In the genomic region with DNA sequence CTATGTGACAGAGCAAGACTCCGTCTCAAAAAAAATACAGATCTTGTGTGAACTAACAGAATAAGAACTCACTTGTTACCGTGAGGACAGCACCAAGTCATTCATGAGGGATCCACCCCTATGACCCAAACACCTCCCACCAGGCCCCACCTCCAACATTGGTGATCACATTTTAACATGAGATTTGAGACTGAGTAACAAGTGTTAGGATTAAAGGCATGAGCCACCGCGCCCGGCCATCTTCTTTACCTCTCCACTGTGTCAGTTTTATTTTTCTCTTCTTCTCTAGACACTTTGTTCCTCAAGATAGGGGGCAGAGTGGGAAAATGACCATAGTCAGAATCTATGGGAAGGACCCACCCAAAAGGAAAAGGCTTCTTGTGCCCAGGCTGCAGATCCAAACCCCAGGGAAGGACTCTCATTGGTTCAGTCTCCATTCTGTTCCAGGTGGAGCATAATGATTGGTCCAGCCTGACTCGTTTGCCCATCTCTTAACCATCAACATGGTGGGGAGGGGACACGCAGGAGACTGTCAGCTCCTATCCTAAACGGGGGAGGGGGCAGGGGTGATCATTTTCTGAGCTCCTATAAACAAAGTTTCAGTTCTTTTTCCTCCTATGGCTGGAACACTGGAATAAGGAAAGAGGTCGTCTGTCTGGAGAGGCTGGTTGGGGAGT, we compare ENCODE assay signal across 8 cellular contexts. TPM values are rescaled to one million over a fixed set of nuclear protein-coding genes. Genes with fewer than 3 reads are reported as not detected.
DNase-seq lines count a peak whose midpoint lies in the region; ATAC-seq, FAIRE-seq and TF ChIP-seq lines count a peak whose summit lies in the region.

No MANE protein-coding gene starts in this region.

- TF ChIP-seq CTCF in OCI-LY1 (IDR thresholded peaks at IDR 0.05; ENCODE audit: low read length) (no peak), H1 (IDR thresholded peaks at IDR 0.05; ENCODE audit: control extremely low read depth in 1 of 3, insufficient read depth in 1 of 3, low read depth in 1 of 3, low read length in 3 of 3) (no peak), neural crest cell (conservative IDR thresholded peaks at IDR 0.05) (no peak)

- peak overlapping the region; percentile 80 to 90 for H3K4me3 ChIP-seq in CD4-positive, alpha-beta memory T cell (ENCODE audit: low read length in 2 of 2)
- H3K4me3 ChIP-seq in OCI-LY1 (ENCODE audit: low read depth, low read length, poor library complexity, severe bottlenecking) (peak overlapping the region; percentile 98), H1 (ENCODE audit: extremely low read depth in 1 of 4, insufficient read depth in 2 of 4, low read depth in 3 of 4, low read length in 4 of 4) (peak overlapping the region; percentile 78 to 100 (median 91); a peak in 6 of 8 replicates)

- no peaks in the 10 kb centered on the region for H3K27me3 ChIP-seq in CD4-positive, alpha-beta memory T cell (ENCODE audit: insufficient read depth, low read length)
- no peaks in the 10 kb centered on the region; the same call in 1 of the 2 replicates for H3K27me3 ChIP-seq in OCI-LY1 (ENCODE audit: insufficient read depth, low read length)
- no peaks in the 10 kb centered on the region for H3K27me3 ChIP-seq in H1 (replicated peaks in 1 of 4; ENCODE audit: control insufficient read depth in 3 of 4, extremely low read depth in 1 of 4, insufficient read depth in 3 of 4, low read length in 3 of 4)

- H3K18ac ChIP-seq in H1 (ENCODE audit: extremely low read depth, low read length): peak overlapping the region; percentile 48; the same call in 1 of the 2 replicates

- H3K4ac ChIP-seq in H1 (replicated peaks; ENCODE audit: insufficient read length, low read depth, low read length): no peak overlapping the region

- H2AK5ac ChIP-seq in H1 (ENCODE audit: low read depth, low read length): no peak overlapping the region

- peak overlapping the region; percentile 98 to 99 (median 99) for H3K4me3 Mint-ChIP-seq in CD4-positive, alpha-beta memory T cell
- H3K4me3 Mint-ChIP-seq in neural crest cell: peak overlapping the region; percentile 100

- no peak for DNase-seq in CD4-positive, alpha-beta memory T cell
- no peak for DNase-seq in H1 (ENCODE audit: low read depth in 1 of 2, low spot score in 2 of 2)
- no peak for DNase-seq in neural crest cell (ENCODE audit: low read depth, low spot score)
- no peak for DNase-seq in NOMO-1 treated with DMSO at 0.1 percent for 48 hours (lab: John Stamatoyannopoulos, UW; ENCODE audit: unreplicated experiment)
- DNase-seq in NCI-H2196 treated with DMSO at 0.1 percent for 48 hours (lab: John Stamatoyannopoulos, UW; ENCODE audit: unreplicated experiment): no peak
- DNase-seq in NCI-H1417 (lab: John Stamatoyannopoulos, UW): no peak

- peak overlapping the region; percentile 100 for H3K27ac Mint-ChIP-seq in CD4-positive, alpha-beta memory T cell
- H3K27ac Mint-ChIP-seq in neural crest cell (ENCODE audit: unreplicated experiment): peak overlapping the region; percentile 100

- WGBS in H1 (ENCODE audit: extremely low coverage in 1 of 2, insufficient coverage in 1 of 2, insufficient read length in 1 of 2, insufficient replicate concordance in 2 of 2, low coverage in 1 of 2, low lambda C conversion rate in 2 of 2, missing lambda C conversion rate in 1 of 2), 2 experiments: 69% methylated on average over 9 of the region's 9 CpGs; no CpG with 5 or more reads in 1 of the 2 experiments

- H4K20me1 ChIP-seq in OCI-LY1 (ENCODE audit: insufficient read depth, low read length) (no peaks in the 10 kb centered on the region), H1 (replicated peaks in 1 of 2; ENCODE audit: control insufficient read depth in 1 of 2, insufficient read depth in 2 of 2, low read length in 2 of 2) (peaks cover 18 to 21% of the 10 kb centered on the region in 2 experiments)

- H3K79me2 ChIP-seq in OCI-LY1 (ENCODE audit: insufficient read depth, low read length) (peaks cover 21% of the 10 kb centered on the region), H1 (ENCODE audit: control insufficient read depth in 1 of 2, insufficient read depth in 2 of 2, low read length in 2 of 2) (peaks cover 15 to 33% of the 10 kb centered on the region in 2 experiments)

- no peaks in the 10 kb centered on the region for H3K36me3 ChIP-seq in CD4-positive, alpha-beta memory T cell (ENCODE audit: insufficient read depth, low read length)
- H3K36me3 ChIP-seq in OCI-LY1 (ENCODE audit: insufficient read depth, low read length) (no peaks in the 10 kb centered on the region; the same call in none of the 2 replicates), H1 (ENCODE audit: control insufficient read depth in 2 of 4, insufficient read depth in 4 of 4, low read length in 3 of 4) (no peaks in the 10 kb centered on the region)

- H3K9me3 Mint-ChIP-seq in CD4-positive, alpha-beta memory T cell: peaks cover 0 to 11% (median 8%) of the 10 kb centered on the region in 8 donors
- H3K9me3 Mint-ChIP-seq in neural crest cell: peaks cover 9% of the 10 kb centered on the region

- H3K79me1 ChIP-seq in H1 (ENCODE audit: low read depth, low read length): peaks cover 16% of the 10 kb centered on the region

- 0 out of 2 replicates have a peak overlapping the region, but pooled peaks have one; percentile 100 for H2BK12ac ChIP-seq in H1 (ENCODE audit: low read depth, low read length)

- TF ChIP-seq EP300 in H1 (IDR thresholded peaks at IDR 0.05; ENCODE audit: borderline replicate concordance in 1 of 2, low read depth in 2 of 2, low read length in 2 of 2): no peak

- intact Hi-C loops in CD4-positive, alpha-beta memory T cell (cut with micrococcal nuclease): loop anchor here (1.0 to 2.0 kb wide), 2 partner anchors 34 to 71 kb away; no protein-coding TSS in a partner anchor

- H2BK120ac ChIP-seq in H1 (replicated peaks; ENCODE audit: low read depth, low read length): no peak overlapping the region

- H2BK20ac ChIP-seq in H1 (ENCODE audit: low read length): no peak overlapping the region

- no peak for TF ChIP-seq POLR2A in H1 (IDR thresholded peaks at IDR 0.05; ENCODE audit: control extremely low read depth in 1 of 2, low read depth in 2 of 2, low read length in 2 of 2)

- H3K36me3 Mint-ChIP-seq in CD4-positive, alpha-beta memory T cell: peaks cover 0 to 25% of the 10 kb centered on the region in 2 donors
- peaks cover 7% of the 10 kb centered on the region for H3K36me3 Mint-ChIP-seq in neural crest cell (ENCODE audit: low read depth)

- H3K9ac ChIP-seq in OCI-LY1 (ENCODE audit: low read length) (peak overlapping the region; percentile 88), H1 (replicated peaks in 1 of 4; ENCODE audit: extremely low read depth in 1 of 4, low read depth in 3 of 4, low read length in 3 of 4) (no peak overlapping the region; a peak in 1 of 7 replicates)

- H3K9me2 ChIP-seq in OCI-LY1 (ENCODE audit: low read depth, low read length): no peaks in the 10 kb centered on the region

- H4K5ac ChIP-seq in H1 (ENCODE audit: insufficient read length, low read depth, low read length): no peak overlapping the region

- ATAC-seq in GM21786 (IDR thresholded peaks at IDR 0.05; ENCODE audit: unreplicated experiment): no peak

- TF ChIP-seq RAD21 in H1 (IDR thresholded peaks at IDR 0.05 in 1 of 2, conservative IDR thresholded peaks at IDR 0.05 in 1 of 2; ENCODE audit: low read depth in 2 of 2, low read length in 2 of 2): no peak

- peaks cover 12% of the 10 kb centered on the region for H3K23me2 ChIP-seq in H1 (ENCODE audit: low read depth, low read length)

- H2BK15ac ChIP-seq in H1 (ENCODE audit: low read length): no peak overlapping the region

- peaks cover 35% of the 10 kb centered on the region for H3K4me1 ChIP-seq in CD4-positive, alpha-beta memory T cell (ENCODE audit: insufficient read depth, low read length)
- peaks cover 21% of the 10 kb centered on the region for H3K4me1 ChIP-seq in OCI-LY1 (ENCODE audit: insufficient read depth, low read length, severe bottlenecking)
- H3K4me1 ChIP-seq in H1 (replicated peaks in 1 of 4; ENCODE audit: control insufficient read depth in 3 of 4, insufficient read depth in 4 of 4, low read length in 3 of 4): peaks cover 0 to 19% (median 8%) of the 10 kb centered on the region in 4 experiments; a peak in 5 of 7 replicates

- H3K56ac ChIP-seq in H1 (replicated peaks; ENCODE audit: insufficient read length, low read depth, low read length): no peak overlapping the region

- peaks cover 9 to 42% (median 27%) of the 10 kb centered on the region in 4 donors for H3K4me1 Mint-ChIP-seq in CD4-positive, alpha-beta memory T cell
- peaks cover 30% of the 10 kb centered on the region for H3K4me1 Mint-ChIP-seq in neural crest cell

- FAIRE-seq in H1 (lab: Jason Lieb, UNC): no peak

- H3K27me3 Mint-ChIP-seq in CD4-positive, alpha-beta memory T cell: peaks cover 0 to 4% of the 10 kb centered on the region in 2 donors
- no peaks in the 10 kb centered on the region for H3K27me3 Mint-ChIP-seq in neural crest cell (ENCODE audit: low read depth)

- 0 out of 2 replicates have a peak overlapping the region, but pooled peaks have one; percentile 100 for H2BK5ac ChIP-seq in H1 (ENCODE audit: low read depth, low read length)

- no peak overlapping the region for H4K91ac ChIP-seq in H1 (replicated peaks; ENCODE audit: insufficient read length, low read length)

- CTCF ChIA-PET in CD4-positive, alpha-beta memory T cell (lab: Charles Lee; ENCODE audit: partially characterized antibody): interaction anchor here (1.0 to 7.0 kb wide), 5 partner anchors 12 to 62 kb away, joined by 3 to 77 read pairs (median 10); partner anchors contain the start of gene DACT3
- CTCF ChIA-PET in H1 (lab: Charles Lee; ENCODE audit: partially characterized antibody): interaction anchor here (0.6 to 3.3 kb wide), 14 partner anchors 12 to 204 kb away, joined by 3 to 17 read pairs (median 4); no protein-coding TSS in a partner anchor

- no peaks in the 10 kb centered on the region for H3F3A ChIP-seq in OCI-LY1 (ENCODE audit: insufficient read depth, low read length)

- H4K8ac ChIP-seq in H1 (ENCODE audit: extremely low read depth, insufficient read depth, low read length): 0 out of 2 replicates have a peak overlapping the region, but pooled peaks have one; percentile 100

- H3K4me2 ChIP-seq in OCI-LY1 (ENCODE audit: low read length): peak overlapping the region; percentile 77
- H3K4me2 ChIP-seq in H1 (ENCODE audit: insufficient read depth in 1 of 2, low read depth in 2 of 2, low read length in 2 of 2): peak overlapping the region; percentile 75 to 89

- peaks cover 0 to 4% of the 10 kb centered on the region in 2 donors for H3K9me3 ChIP-seq in CD4-positive, alpha-beta memory T cell (ENCODE audit: control insufficient read depth in 1 of 2, low read length in 2 of 2)
- peaks cover 7% of the 10 kb centered on the region for H3K9me3 ChIP-seq in OCI-LY1 (ENCODE audit: low read length)
- H3K9me3 ChIP-seq in H1 (ENCODE audit: insufficient read depth in 2 of 2, low read depth in 1 of 2, low read length in 1 of 2): no peaks in the 10 kb centered on the region

- H3K23ac ChIP-seq in H1 (ENCODE audit: insufficient read length): no peak overlapping the region

- peak overlapping the region; percentile 97 for H3K27ac ChIP-seq in CD4-positive, alpha-beta memory T cell (ENCODE audit: low read depth, low read length)
- H3K27ac ChIP-seq in OCI-LY1 (ENCODE audit: low read depth, low read length, poor library complexity, severe bottlenecking): peak overlapping the region; percentile 94
- H3K27ac ChIP-seq in H1 (ENCODE audit: low read depth, low read length): no peak overlapping the region

- no peak overlapping the region for H3K14ac ChIP-seq in H1 (ENCODE audit: insufficient read length)

- POLR2A ChIA-PET in CD4-positive, alpha-beta memory T cell (lab: Charles Lee; ENCODE audit: partially characterized antibody): interaction anchor here (0.5 to 8.3 kb wide), 17 partner anchors 7 to 984 kb away, joined by 3 to 301 read pairs (median 5); partner anchors contain the start of genes DACT3, FKRP, INAFM1 and PRKD2
- POLR2A ChIA-PET in H1 (lab: Charles Lee; ENCODE audit: partially characterized antibody): interaction anchor here (0.6 to 4.2 kb wide), 11 partner anchors 11 to 172 kb away, joined by 3 to 28 read pairs (median 3); partner anchors contain the start of gene DACT3

- H2AFZ ChIP-seq in OCI-LY1 (ENCODE audit: low read length) (peak overlapping the region; percentile 86), H1 (ENCODE audit: low read length) (no peak overlapping the region)

RNA-seq across cellular contexts. Expression of gene CALM3, which starts 1.3 kb away (rescaled TPM):
- total RNA-seq in CD4-positive, alpha-beta memory T cell: 100 to 1,000 TPM; 206 to 212 TPM
- polyA plus RNA-seq in CD4-positive, alpha-beta memory T cell: 100 to 1,000 TPM; 169 to 176 TPM
- 318 and 326 TPM in 2 replicates for total RNA-seq in H1 (2021; fragmentation: NEBNext Ultra II Directional; extraction: Animal tissue kit (Norgen Biotek cat#: 25700))
- 315 and 405 TPM in 2 replicates for polyA plus RNA-seq in H1 (2011; rRNA removed)
- 585 TPM for polyA plus RNA-seq in H1 (2011; cell fraction: cytosol; rRNA removed)
- polyA plus RNA-seq in H1 (2011; cell fraction: nucleus; rRNA removed): 241 TPM
- polyA plus RNA-seq in H1 (2012, experiment 1 of 2): 396 to 462 TPM (median 444 TPM) in 4 replicates
- 353 TPM for polyA plus RNA-seq in H1 (2012, experiment 2 of 2)
- 213 TPM for polyA plus RNA-seq in H1 (2013, experiment 1 of 2)
- 220 TPM for polyA plus RNA-seq in H1 (2013, experiment 2 of 2)
- polyA minus RNA-seq in H1 (2011; rRNA and poly(A)+ RNA removed): 129 and 145 TPM in 2 replicates
- polyA minus RNA-seq in H1 (2011; cell fraction: cytosol; rRNA and poly(A)+ RNA removed): 94.5 TPM
- polyA minus RNA-seq in H1 (2011; cell fraction: nucleus; rRNA and poly(A)+ RNA removed): 67.8 TPM
- 436 TPM in 2 replicates for total RNA-seq in neural crest cell

RNA-seq across cellular contexts. Expression of gene PTGIR, which starts 25.0 kb away (rescaled TPM):
- total RNA-seq in CD4-positive, alpha-beta memory T cell: 1 to 10 TPM; 1.0 to 1.9 TPM
- under 1 TPM; 0.11 to 0.75 TPM for polyA plus RNA-seq in CD4-positive, alpha-beta memory T cell
- total RNA-seq in H1 (2021; fragmentation: NEBNext Ultra II Directional; extraction: Animal tissue kit (Norgen Biotek cat#: 25700)): not detected in 2 replicates
- polyA plus RNA-seq in H1 (2011; rRNA removed): 0.15 and 0.19 TPM in 2 replicates
- 0.14 TPM for polyA plus RNA-seq in H1 (2011; cell fraction: cytosol; rRNA removed)
- 0.09 TPM for polyA plus RNA-seq in H1 (2011; cell fraction: nucleus; rRNA removed)
- not detected in 4 replicates for polyA plus RNA-seq in H1 (2012, experiment 1 of 2)
- polyA plus RNA-seq in H1 (2012, experiment 2 of 2): not detected
- polyA plus RNA-seq in H1 (2013, experiment 1 of 2): 0.10 TPM
- polyA plus RNA-seq in H1 (2013, experiment 2 of 2): 0.13 TPM
- not detected in 2 replicates for polyA minus RNA-seq in H1 (2011; rRNA and poly(A)+ RNA removed)
- polyA minus RNA-seq in H1 (2011; cell fraction: cytosol; rRNA and poly(A)+ RNA removed): not detected
- not detected for polyA minus RNA-seq in H1 (2011; cell fraction: nucleus; rRNA and poly(A)+ RNA removed)
- total RNA-seq in neural crest cell: not detected in 2 replicates

RNA-seq across cellular contexts. Expression of gene GNG8, which starts 36.1 kb away (rescaled TPM):
- total RNA-seq in CD4-positive, alpha-beta memory T cell: not detected
- polyA plus RNA-seq in CD4-positive, alpha-beta memory T cell: not detected
- not detected in 2 replicates for total RNA-seq in H1 (2021; fragmentation: NEBNext Ultra II Directional; extraction: Animal tissue kit (Norgen Biotek cat#: 25700))
- polyA plus RNA-seq in H1 (2011; rRNA removed): not detected in 2 replicates
- polyA plus RNA-seq in H1 (2011; cell fraction: cytosol; rRNA removed): not detected
- polyA plus RNA-seq in H1 (2011; cell fraction: nucleus; rRNA removed): not detected
- polyA plus RNA-seq in H1 (2012, experiment 1 of 2): 3.6 TPM in 1 of 4 replicates, not detected in the others
- polyA plus RNA-seq in H1 (2012, experiment 2 of 2): not detected
- not detected for polyA plus RNA-seq in H1 (2013, experiment 1 of 2)
- polyA plus RNA-seq in H1 (2013, experiment 2 of 2): 1.7 TPM
- polyA minus RNA-seq in H1 (2011; rRNA and poly(A)+ RNA removed): not detected in 2 replicates
- polyA minus RNA-seq in H1 (2011; cell fraction: cytosol; rRNA and poly(A)+ RNA removed): not detected
- polyA minus RNA-seq in H1 (2011; cell fraction: nucleus; rRNA and poly(A)+ RNA removed): not detected
- total RNA-seq in neural crest cell: not detected in 2 replicates
